1 cellular context compared by ENCODE assay signal in the genomic region with DNA sequence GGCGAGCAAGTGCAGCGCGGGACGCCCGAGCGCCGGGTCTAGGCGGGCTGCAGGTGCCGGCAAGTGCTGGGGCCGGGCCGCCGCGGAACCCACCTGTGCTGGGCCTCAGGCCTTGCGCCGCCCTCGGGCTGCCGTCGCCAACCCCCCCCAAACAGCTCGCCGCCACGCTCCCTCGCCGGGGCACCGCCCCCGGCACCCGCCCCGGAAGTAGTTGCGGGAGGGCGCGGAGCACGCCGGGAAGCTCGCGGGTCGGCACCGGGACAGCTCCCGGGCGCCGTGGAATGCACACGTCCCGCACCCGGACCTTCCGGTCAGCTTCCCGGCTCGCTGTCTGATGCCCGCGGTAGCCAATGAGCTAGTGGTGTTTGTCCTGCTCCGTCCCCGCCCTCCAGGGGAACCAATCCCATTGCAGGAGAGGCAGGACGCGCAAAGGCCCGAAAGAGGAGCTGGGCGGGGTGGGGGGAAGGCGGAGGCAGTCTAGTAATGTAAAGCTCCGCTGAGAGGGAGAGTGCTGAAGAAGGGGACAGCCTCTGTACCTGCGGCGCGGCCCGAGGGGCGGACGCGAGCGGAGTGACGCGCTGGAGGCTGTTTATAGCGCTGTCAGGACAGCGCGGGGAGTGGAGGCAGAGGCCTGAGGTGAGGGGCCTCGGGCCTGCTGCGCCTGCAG.
TF ChIP-seq lines count a peak whose summit lies in the region.

A gene with protein sequence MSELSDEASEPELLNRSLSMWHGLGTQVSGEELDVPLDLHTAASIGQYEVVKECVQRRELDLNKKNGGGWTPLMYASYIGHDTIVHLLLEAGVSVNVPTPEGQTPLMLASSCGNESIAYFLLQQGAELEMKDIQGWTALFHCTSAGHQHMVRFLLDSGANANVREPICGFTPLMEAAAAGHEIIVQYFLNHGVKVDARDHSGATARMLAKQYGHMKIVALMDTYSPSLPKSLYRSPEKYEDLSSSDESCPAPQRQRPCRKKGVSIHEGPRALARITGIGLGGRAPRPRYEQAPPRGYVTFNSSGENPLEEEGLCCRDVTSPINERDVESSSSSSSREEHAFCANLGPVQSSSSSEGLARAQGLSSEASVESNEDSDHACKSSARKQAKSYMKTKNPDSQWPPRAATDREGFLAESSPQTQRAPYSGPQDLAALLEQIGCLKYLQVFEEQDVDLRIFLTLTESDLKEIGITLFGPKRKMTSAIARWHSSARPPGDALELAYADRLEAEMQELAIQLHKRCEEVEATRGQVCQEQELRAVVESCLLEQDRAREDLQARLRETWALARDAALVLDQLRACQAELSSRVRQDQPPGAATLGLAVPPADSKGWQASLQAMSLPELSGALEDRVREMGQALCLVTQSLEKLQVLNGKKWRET (minus strand): TSS at position 209 of the 667 bp plus-strand sequence. CDS start 4,122 bp downstream, outside the sequence.
A gene (plus strand): TSS at position 475 of the 667 bp plus-strand sequence. CDS start 1,978 bp downstream, outside the sequence.

TF ChIP-seq in HEK293, 187 proteins besides CTCF, POLR2A, EP300 and RAD21 (continued from another document and continues in another):
- TF ChIP-seq ZNF341 (tag by site-specific recombination; IDR thresholded peaks at IDR 0.05; ENCODE audit: low read depth) (peak; percentile 94), WT1 (tag by site-specific recombination; IDR thresholded peaks at IDR 0.05) (no peak), ZNF501 (tag by site-specific recombination; IDR thresholded peaks at IDR 0.05) (no peak), ZNF10 (tag by site-specific recombination; IDR thresholded peaks at IDR 0.05) (0 out of 2 replicates have a peak, but pooled peaks have one; percentile 51), ZNF629 (tag by site-specific recombination; IDR thresholded peaks at IDR 0.05) (peak; percentile 49; the same call in 1 of the 2 replicates), IKZF3 (tag by site-specific recombination; IDR thresholded peaks at IDR 0.05) (peak; percentile 85), ZNF184 (tag by site-specific recombination; IDR thresholded peaks at IDR 0.05) (0 out of 2 replicates have a peak, but pooled peaks have one; percentile 28), ZBTB1 (tag by site-specific recombination; IDR thresholded peaks at IDR 0.05) (peak; percentile 59; the same call in 1 of the 2 replicates), ZNF324 (tag by site-specific recombination; IDR thresholded peaks at IDR 0.05) (0 out of 2 replicates have a peak, but pooled peaks have one; percentile 19), ZBTB8A (tag by site-specific recombination; IDR thresholded peaks at IDR 0.05) (0 out of 2 replicates have a peak, but pooled peaks have one; percentile 41), ZNF561 (tag by site-specific recombination; IDR thresholded peaks at IDR 0.05; ENCODE audit: borderline replicate concordance) (peak; percentile 91), OSR2 (tag by site-specific recombination; IDR thresholded peaks at IDR 0.05) (peak; percentile 91), BCL11A (tag by site-specific recombination; IDR thresholded peaks at IDR 0.05; ENCODE audit: low read depth) (no peak), KLF9 (tag by site-specific recombination; IDR thresholded peaks at IDR 0.05; ENCODE audit: low read depth) (peak; percentile 84), KLF1 (tag by site-specific recombination; IDR thresholded peaks at IDR 0.05) (peak; percentile 85), ZXDB (tag by site-specific recombination; IDR thresholded peaks at IDR 0.05) (peak; percentile 71; the same call in 1 of the 2 replicates), ZFP41 (tag by site-specific recombination; IDR thresholded peaks at IDR 0.05; ENCODE audit: borderline replicate concordance) (no peak), SP7 (tag by site-specific recombination; IDR thresholded peaks at IDR 0.05) (peak; percentile 64; the same call in 1 of the 2 replicates), ZSCAN30 (tag by site-specific recombination; IDR thresholded peaks at IDR 0.05) (peak; percentile 89), GLIS2 (tag by site-specific recombination; IDR thresholded peaks at IDR 0.05) (peak; percentile 18; the same call in 1 of the 2 replicates), KLF8 (tag by site-specific recombination; IDR thresholded peaks at IDR 0.05) (peak; percentile 89; the same call in 1 of the 2 replicates)
- TF ChIP-seq, protein P1, sequence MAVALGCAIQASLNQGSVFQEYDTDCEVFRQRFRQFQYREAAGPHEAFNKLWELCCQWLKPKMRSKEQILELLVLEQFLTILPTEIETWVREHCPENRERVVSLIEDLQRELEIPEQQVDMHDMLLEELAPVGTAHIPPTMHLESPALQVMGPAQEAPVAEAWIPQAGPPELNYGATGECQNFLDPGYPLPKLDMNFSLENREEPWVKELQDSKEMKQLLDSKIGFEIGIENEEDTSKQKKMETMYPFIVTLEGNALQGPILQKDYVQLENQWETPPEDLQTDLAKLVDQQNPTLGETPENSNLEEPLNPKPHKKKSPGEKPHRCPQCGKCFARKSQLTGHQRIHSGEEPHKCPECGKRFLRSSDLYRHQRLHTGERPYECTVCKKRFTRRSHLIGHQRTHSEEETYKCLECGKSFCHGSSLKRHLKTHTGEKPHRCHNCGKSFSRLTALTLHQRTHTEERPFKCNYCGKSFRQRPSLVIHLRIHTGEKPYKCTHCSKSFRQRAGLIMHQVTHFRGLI (tag by site-specific recombination; IDR thresholded peaks at IDR 0.05) = no peak
- TF ChIP-seq, protein P2, sequence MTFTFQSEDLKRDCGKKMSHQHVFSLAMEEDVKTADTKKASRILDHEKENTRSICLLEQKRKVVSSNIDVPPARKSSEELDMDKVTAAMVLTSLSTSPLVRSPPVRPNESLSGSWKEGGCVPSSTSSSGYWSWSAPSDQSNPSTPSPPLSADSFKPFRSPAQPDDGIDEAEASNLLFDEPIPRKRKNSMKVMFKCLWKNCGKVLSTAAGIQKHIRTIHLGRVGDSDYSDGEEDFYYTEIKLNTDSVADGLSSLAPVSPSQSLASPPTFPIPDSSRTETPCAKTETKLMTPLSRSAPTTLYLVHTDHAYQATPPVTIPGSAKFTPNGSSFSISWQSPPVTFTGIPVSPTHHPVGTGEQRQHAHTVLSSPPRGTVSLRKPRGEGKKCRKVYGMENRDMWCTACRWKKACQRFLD (tag by site-specific recombination; IDR thresholded peaks at IDR 0.05) = peak; percentile 38; the same call in 1 of the 2 replicates
- TF ChIP-seq, protein P3, sequence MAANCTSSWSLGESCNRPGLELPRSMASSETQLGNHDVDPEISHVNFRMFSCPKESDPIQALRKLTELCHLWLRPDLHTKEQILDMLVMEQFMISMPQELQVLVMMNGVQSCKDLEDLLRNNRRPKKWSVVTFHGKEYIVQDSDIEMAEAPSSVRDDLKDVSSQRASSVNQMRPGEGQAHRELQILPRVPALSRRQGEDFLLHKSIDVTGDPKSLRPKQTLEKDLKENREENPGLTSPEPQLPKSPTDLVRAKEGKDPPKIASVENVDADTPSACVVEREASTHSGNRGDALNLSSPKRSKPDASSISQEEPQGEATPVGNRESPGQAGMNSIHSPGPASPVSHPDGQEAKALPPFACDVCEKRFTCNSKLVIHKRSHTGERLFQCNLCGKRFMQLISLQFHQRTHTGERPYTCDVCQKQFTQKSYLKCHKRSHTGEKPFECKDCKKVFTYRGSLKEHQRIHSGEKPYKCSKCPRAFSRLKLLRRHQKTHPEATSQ (tag by site-specific recombination; IDR thresholded peaks at IDR 0.05) = 0 out of 2 replicates have a peak, but pooled peaks have one; percentile 34
- TF ChIP-seq, protein P4, sequence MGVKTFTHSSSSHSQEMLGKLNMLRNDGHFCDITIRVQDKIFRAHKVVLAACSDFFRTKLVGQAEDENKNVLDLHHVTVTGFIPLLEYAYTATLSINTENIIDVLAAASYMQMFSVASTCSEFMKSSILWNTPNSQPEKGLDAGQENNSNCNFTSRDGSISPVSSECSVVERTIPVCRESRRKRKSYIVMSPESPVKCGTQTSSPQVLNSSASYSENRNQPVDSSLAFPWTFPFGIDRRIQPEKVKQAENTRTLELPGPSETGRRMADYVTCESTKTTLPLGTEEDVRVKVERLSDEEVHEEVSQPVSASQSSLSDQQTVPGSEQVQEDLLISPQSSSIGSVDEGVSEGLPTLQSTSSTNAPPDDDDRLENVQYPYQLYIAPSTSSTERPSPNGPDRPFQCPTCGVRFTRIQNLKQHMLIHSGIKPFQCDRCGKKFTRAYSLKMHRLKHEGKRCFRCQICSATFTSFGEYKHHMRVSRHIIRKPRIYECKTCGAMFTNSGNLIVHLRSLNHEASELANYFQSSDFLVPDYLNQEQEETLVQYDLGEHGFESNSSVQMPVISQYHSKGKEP (tag by site-specific recombination; IDR thresholded peaks at IDR 0.05) = no peak
- TF ChIP-seq, protein P5, sequence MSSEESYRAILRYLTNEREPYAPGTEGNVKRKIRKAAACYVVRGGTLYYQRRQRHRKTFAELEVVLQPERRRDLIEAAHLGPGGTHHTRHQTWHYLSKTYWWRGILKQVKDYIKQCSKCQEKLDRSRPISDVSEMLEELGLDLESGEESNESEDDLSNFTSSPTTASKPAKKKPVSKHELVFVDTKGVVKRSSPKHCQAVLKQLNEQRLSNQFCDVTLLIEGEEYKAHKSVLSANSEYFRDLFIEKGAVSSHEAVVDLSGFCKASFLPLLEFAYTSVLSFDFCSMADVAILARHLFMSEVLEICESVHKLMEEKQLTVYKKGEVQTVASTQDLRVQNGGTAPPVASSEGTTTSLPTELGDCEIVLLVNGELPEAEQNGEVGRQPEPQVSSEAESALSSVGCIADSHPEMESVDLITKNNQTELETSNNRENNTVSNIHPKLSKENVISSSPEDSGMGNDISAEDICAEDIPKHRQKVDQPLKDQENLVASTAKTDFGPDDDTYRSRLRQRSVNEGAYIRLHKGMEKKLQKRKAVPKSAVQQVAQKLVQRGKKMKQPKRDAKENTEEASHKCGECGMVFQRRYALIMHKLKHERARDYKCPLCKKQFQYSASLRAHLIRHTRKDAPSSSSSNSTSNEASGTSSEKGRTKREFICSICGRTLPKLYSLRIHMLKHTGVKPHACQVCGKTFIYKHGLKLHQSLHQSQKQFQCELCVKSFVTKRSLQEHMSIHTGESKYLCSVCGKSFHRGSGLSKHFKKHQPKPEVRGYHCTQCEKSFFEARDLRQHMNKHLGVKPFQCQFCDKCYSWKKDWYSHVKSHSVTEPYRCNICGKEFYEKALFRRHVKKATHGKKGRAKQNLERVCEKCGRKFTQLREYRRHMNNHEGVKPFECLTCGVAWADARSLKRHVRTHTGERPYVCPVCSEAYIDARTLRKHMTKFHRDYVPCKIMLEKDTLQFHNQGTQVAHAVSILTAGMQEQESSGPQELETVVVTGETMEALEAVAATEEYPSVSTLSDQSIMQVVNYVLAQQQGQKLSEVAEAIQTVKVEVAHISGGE (tag by site-specific recombination; conservative IDR thresholded peaks at IDR 0.05; ENCODE audit: low read depth) = peak; percentile 97
- TF ChIP-seq, protein P6, sequence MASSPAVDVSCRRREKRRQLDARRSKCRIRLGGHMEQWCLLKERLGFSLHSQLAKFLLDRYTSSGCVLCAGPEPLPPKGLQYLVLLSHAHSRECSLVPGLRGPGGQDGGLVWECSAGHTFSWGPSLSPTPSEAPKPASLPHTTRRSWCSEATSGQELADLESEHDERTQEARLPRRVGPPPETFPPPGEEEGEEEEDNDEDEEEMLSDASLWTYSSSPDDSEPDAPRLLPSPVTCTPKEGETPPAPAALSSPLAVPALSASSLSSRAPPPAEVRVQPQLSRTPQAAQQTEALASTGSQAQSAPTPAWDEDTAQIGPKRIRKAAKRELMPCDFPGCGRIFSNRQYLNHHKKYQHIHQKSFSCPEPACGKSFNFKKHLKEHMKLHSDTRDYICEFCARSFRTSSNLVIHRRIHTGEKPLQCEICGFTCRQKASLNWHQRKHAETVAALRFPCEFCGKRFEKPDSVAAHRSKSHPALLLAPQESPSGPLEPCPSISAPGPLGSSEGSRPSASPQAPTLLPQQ (tag by site-specific recombination; IDR thresholded peaks at IDR 0.05) = peak; percentile 47; the same call in 1 of the 2 replicates
- TF ChIP-seq, protein P7, sequence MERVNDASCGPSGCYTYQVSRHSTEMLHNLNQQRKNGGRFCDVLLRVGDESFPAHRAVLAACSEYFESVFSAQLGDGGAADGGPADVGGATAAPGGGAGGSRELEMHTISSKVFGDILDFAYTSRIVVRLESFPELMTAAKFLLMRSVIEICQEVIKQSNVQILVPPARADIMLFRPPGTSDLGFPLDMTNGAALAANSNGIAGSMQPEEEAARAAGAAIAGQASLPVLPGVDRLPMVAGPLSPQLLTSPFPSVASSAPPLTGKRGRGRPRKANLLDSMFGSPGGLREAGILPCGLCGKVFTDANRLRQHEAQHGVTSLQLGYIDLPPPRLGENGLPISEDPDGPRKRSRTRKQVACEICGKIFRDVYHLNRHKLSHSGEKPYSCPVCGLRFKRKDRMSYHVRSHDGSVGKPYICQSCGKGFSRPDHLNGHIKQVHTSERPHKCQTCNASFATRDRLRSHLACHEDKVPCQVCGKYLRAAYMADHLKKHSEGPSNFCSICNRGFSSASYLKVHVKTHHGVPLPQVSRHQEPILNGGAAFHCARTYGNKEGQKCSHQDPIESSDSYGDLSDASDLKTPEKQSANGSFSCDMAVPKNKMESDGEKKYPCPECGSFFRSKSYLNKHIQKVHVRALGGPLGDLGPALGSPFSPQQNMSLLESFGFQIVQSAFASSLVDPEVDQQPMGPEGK (tag by site-specific recombination; IDR thresholded peaks at IDR 0.05) = peak; percentile 76
- TF ChIP-seq, protein P8, sequence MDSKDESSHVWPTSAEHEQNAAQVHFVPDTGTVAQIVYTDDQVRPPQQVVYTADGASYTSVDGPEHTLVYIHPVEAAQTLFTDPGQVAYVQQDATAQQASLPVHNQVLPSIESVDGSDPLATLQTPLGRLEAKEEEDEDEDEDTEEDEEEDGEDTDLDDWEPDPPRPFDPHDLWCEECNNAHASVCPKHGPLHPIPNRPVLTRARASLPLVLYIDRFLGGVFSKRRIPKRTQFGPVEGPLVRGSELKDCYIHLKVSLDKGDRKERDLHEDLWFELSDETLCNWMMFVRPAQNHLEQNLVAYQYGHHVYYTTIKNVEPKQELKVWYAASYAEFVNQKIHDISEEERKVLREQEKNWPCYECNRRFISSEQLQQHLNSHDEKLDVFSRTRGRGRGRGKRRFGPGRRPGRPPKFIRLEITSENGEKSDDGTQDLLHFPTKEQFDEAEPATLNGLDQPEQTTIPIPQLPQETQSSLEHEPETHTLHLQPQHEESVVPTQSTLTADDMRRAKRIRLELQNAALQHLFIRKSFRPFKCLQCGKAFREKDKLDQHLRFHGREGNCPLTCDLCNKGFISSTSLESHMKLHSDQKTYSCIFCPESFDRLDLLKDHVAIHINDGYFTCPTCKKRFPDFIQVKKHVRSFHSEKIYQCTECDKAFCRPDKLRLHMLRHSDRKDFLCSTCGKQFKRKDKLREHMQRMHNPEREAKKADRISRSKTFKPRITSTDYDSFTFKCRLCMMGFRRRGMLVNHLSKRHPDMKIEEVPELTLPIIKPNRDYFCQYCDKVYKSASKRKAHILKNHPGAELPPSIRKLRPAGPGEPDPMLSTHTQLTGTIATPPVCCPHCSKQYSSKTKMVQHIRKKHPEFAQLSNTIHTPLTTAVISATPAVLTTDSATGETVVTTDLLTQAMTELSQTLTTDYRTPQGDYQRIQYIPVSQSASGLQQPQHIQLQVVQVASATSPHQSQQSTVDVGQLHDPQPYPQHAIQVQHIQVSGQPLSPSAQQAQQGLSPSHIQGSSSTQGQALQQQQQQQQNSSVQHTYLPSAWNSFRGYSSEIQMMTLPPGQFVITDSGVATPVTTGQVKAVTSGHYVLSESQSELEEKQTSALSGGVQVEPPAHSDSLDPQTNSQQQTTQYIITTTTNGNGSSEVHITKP (tag by site-specific recombination; IDR thresholded peaks at IDR 0.05) = peak; percentile 73
- TF ChIP-seq, protein P9, sequence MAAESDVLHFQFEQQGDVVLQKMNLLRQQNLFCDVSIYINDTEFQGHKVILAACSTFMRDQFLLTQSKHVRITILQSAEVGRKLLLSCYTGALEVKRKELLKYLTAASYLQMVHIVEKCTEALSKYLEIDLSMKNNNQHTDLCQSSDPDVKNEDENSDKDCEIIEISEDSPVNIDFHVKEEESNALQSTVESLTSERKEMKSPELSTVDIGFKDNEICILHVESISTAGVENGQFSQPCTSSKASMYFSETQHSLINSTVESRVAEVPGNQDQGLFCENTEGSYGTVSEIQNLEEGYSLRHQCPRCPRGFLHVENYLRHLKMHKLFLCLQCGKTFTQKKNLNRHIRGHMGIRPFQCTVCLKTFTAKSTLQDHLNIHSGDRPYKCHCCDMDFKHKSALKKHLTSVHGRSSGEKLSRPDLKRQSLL (tag by site-specific recombination; IDR thresholded peaks at IDR 0.05) = peak; percentile 54; the same call in 1 of the 2 replicates
